8 cellular contexts compared by ENCODE assay signal in the genomic region with DNA sequence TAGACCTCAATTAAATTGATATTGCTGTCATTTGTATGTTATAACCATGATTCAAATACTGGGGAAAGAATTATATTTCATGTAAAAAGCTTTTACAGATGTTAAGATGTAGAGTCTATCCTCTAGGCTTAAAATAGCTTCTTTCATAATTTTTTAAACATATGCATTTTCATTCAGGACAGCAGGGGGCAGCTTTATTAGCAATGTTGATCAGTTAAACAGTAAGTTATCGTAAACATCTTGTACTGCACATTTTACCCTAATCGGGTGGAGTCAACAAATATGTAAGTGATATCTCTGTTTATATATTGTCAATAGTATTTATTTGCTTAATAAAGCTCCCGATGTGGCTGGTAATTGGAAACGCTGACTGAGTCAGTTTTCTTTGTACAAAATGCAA.
DNase-seq lines count a peak whose midpoint lies in the region; ATAC-seq and TF ChIP-seq lines count a peak whose summit lies in the region.

No MANE protein-coding gene starts in this region.

- H3K36me3 ChIP-seq in cardiac muscle cell (no peaks in the 10 kb centered on the region), PC-3 (ENCODE audit: low read depth, low read length) (no peaks in the 10 kb centered on the region), tibial artery (no peaks in the 10 kb centered on the region)
- no peaks in the 10 kb centered on the region for H3K36me3 ChIP-seq in effector memory CD4-positive, alpha-beta T cell (ENCODE audit: control insufficient read depth, insufficient read depth, low read length)

- no peaks in the 10 kb centered on the region for H3F3A ChIP-seq in PC-3 (ENCODE audit: low read length, unreplicated experiment)

- no peak overlapping the region for H3K27ac ChIP-seq in cardiac muscle cell
- no peak overlapping the region for H3K27ac ChIP-seq in PC-3 (ENCODE audit: low read length)
- no peak overlapping the region for H3K27ac ChIP-seq in tibial artery
- H3K27ac ChIP-seq in effector memory CD4-positive, alpha-beta T cell (ENCODE audit: insufficient read depth, low read length, poor library complexity, severe bottlenecking): no peak overlapping the region

- peak overlapping the region; percentile 79 for H2AFZ ChIP-seq in PC-3 (ENCODE audit: low read length)

- CTCF ChIA-PET in PC-3 (lab: Charles Lee): interaction anchor here (0.6 to 1.7 kb wide), 5 partner anchors 27 to 277 kb away, joined by 3 to 11 read pairs (median 3); no protein-coding TSS in a partner anchor

- intact Hi-C loops in Right ventricle myocardium superior (cut with DNase I): loop anchor here (10.0 kb wide), 1 partner anchor 237 kb away; no protein-coding TSS in a partner anchor
- intact Hi-C loops in PC-3 (cut with micrococcal nuclease): loop anchor here (1.0 to 2.0 kb wide), 3 partner anchors 44 to 237 kb away; no protein-coding TSS in a partner anchor
- intact Hi-C loops in tibial artery (cut with DNase I; ENCODE audit: low total_unique reads): loop anchor here (5.0 kb wide), 1 partner anchor 239 kb away; no protein-coding TSS in a partner anchor

- no peaks in the 10 kb centered on the region for H3K9me2 ChIP-seq in PC-3 (replicated peaks; ENCODE audit: low read length)

- no peaks in the 10 kb centered on the region for H3K79me2 ChIP-seq in PC-3 (ENCODE audit: low read length)

- DNase-seq in cardiac muscle cell (ENCODE audit: low read depth in 1 of 2, low spot score in 1 of 2) (peak in 1 of 2 donors; percentile 34), Right ventricle myocardium superior (no peak), PC-3 (peak; percentile 61), fibroblast of mammary gland (ENCODE audit: low read depth) (peak; percentile 57), tibial artery (no peak), A172 (ENCODE audit: low spot score) (no peak)
- DNase-seq in effector memory CD4-positive, alpha-beta T cell: no peak
- DNase-seq in activated naive CD4-positive, alpha-beta T cell treated with Interleukin-2 at 50 U/mL for 16 hours: no peak

- ATAC-seq in Right ventricle myocardium superior (ENCODE audit: poor library complexity): no peak
- peak; percentile 40 for ATAC-seq in PC-3

- no peaks in the 10 kb centered on the region for H4K20me1 ChIP-seq in PC-3 (ENCODE audit: low read length)

- H3K9me3 ChIP-seq in cardiac muscle cell (ENCODE audit: low read depth) (no peaks in the 10 kb centered on the region), PC-3 (ENCODE audit: low read length) (no peaks in the 10 kb centered on the region), tibial artery (no peaks in the 10 kb centered on the region)
- H3K9me3 ChIP-seq in effector memory CD4-positive, alpha-beta T cell (ENCODE audit: control insufficient read depth, low read length): no peaks in the 10 kb centered on the region

- POLR2A ChIA-PET in PC-3 (lab: Charles Lee; ENCODE audit: unreplicated experiment): interaction anchor here (0.6 kb wide), 1 partner anchor 167 kb away, joined by 3 read pairs; no protein-coding TSS in a partner anchor

- BruUV-seq in PC-3 (replicated peaks; lab: Mats Ljungman, UMichigan): no TSS peak

- H3K4me1 ChIP-seq in cardiac muscle cell (ENCODE audit: low read depth) (peaks cover 6% of the 10 kb centered on the region), PC-3 (ENCODE audit: insufficient read depth, low read length) (peaks cover 5% of the 10 kb centered on the region), tibial artery (no peaks in the 10 kb centered on the region)
- no peaks in the 10 kb centered on the region for H3K4me1 ChIP-seq in effector memory CD4-positive, alpha-beta T cell (ENCODE audit: control insufficient read depth, insufficient read depth, low read length, poor library complexity, severe bottlenecking)

- TF ChIP-seq CTCF in cardiac muscle cell (IDR thresholded peaks at IDR 0.05; ENCODE audit: low read depth, low read length) (peak; percentile 45), PC-3 (conservative IDR thresholded peaks at IDR 0.05; ENCODE audit: low read depth, low read length) (peak; percentile 72), fibroblast of mammary gland (conservative IDR thresholded peaks at IDR 0.05; ENCODE audit: control insufficient read depth, insufficient read depth, low read depth, low read length) (peak; percentile 63), tibial artery (IDR thresholded peaks at IDR 0.05) (peak; percentile 32 to 47)

- H3K9ac ChIP-seq in PC-3 (ENCODE audit: low read length): peak overlapping the region; percentile 8; the same call in 1 of the 2 replicates

- H3K27me3 ChIP-seq in cardiac muscle cell: no peaks in the 10 kb centered on the region
- H3K27me3 ChIP-seq in PC-3 (ENCODE audit: low read length): no peaks in the 10 kb centered on the region
- H3K27me3 ChIP-seq in tibial artery: no peaks in the 10 kb centered on the region
- no peaks in the 10 kb centered on the region for H3K27me3 ChIP-seq in effector memory CD4-positive, alpha-beta T cell (replicated peaks; ENCODE audit: control insufficient read depth, insufficient read depth, low read length, poor library complexity, severe bottlenecking)

- H3K4me3 ChIP-seq in cardiac muscle cell (no peak overlapping the region), PC-3 (ENCODE audit: low read length) (peak overlapping the region; percentile 58), fibroblast of mammary gland (ENCODE audit: control insufficient read depth, low read depth, low read length) (no peak overlapping the region), tibial artery (no peak overlapping the region)
- H3K4me3 ChIP-seq in effector memory CD4-positive, alpha-beta T cell (ENCODE audit: insufficient read depth, low read depth, low read length, poor library complexity, severe bottlenecking): no peak overlapping the region

- H3K4me2 ChIP-seq in PC-3 (ENCODE audit: low read length): peak overlapping the region; percentile 83

Comparison
In these comparisons a context has a peak if more than half of its experiments do, and no peak if none do; other contexts are left out.
1. DNase-seq: peak in PC-3 (single experiment) and fibroblast of mammary gland (single experiment); none in Right ventricle myocardium superior (single experiment), tibial artery (0 of 2), effector memory CD4-positive, alpha-beta T cell (0 of 3), A172 (single experiment) and activated naive CD4-positive, alpha-beta T cell treated with Interleukin-2 at 50 U/mL for 16 hours (single experiment).
2. Peak in every context shown above with its lines, with median percentiles within 50 percentile points of each other: CTCF ChIP-seq.